Comparison of ENCODE assay signal across 8 cellular contexts in genomic region chr4:705278-706082, GRCh38. TPM values are rescaled to one million over a fixed set of nuclear protein-coding genes. Genes with fewer than 3 reads are reported as not detected.
DNase-seq lines count a peak whose midpoint lies in the region; ATAC-seq, FAIRE-seq and TF ChIP-seq lines count a peak whose summit lies in the region.

Gene PCGF3 (plus strand): TSS chr4:705832. CDS start chr4:733681, 27,849 bp downstream.

- TF ChIP-seq CTCF in kidney (IDR thresholded peaks at IDR 0.05; ENCODE audit: borderline replicate concordance, extremely low read depth, insufficient read depth): no peak

- peak; percentile 93 for ATAC-seq in HG03432 (IDR thresholded peaks at IDR 0.05; ENCODE audit: unreplicated experiment)

- peaks cover 0 to 25% of the 10 kb centered on the region in 2 donors for H3K4me1 ChIP-seq in kidney (ENCODE audit: control insufficient read depth in 1 of 2, insufficient read depth in 1 of 2, low read depth in 1 of 2, low read length in 2 of 2)

- H3K27ac ChIP-seq in kidney (ENCODE audit: low read depth in 2 of 2, low read length in 2 of 2): peak within 1 kb of the TSS; percentile 60 to 71

- FAIRE-seq in kidney (lab: Jason Lieb, UNC): no peak

- DNase-seq in AG20443 (ENCODE audit: low spot score): peak; percentile 100
- DNase-seq in NCI-H460 (ENCODE audit: extremely low read depth, low read depth): peak; percentile 92
- peak; percentile 99 for DNase-seq in activated CD4-positive, CD25-positive, alpha-beta regulatory T cell treated with anti-CD3 and anti-CD28 coated beads, Interleukin-2, amount 50 U/mL, for 72 hours
- DNase-seq in cerebellar cortex (ENCODE audit: low spot score): peak; percentile 92
- DNase-seq in kidney: peak; percentile 99
- DNase-seq in stimulated activated CD4-positive, alpha-beta T cell treated with anti-CD3 and anti-CD28 coated beads, Interleukin-15, amount 100 ng/mL, for 1 hour (ENCODE audit: low read depth in 1 of 2, low spot score in 1 of 2): peak; percentile 94 to 98

- peak within 1 kb of the TSS; percentile 75 to 80 for H3K4me3 ChIP-seq in kidney (ENCODE audit: low read length in 2 of 2)

- no peaks in the 10 kb centered on the region for H3K9me3 ChIP-seq in kidney (ENCODE audit: control insufficient read depth in 1 of 2, low read length in 2 of 2)

- no peaks in the 10 kb centered on the region for H3K36me3 ChIP-seq in kidney (ENCODE audit: control insufficient read depth in 1 of 2, insufficient read depth in 2 of 2, low read length in 2 of 2)

- peak within 1 kb of the TSS; percentile 94 for H3K9ac ChIP-seq in kidney (ENCODE audit: low read length in 2 of 2)

- intact Hi-C loops in kidney (cut with DNase I): no loop called here

- peak; percentile 51 for TF ChIP-seq POLR2A in GM19193 (IDR thresholded peaks at IDR 0.05; ENCODE audit: extremely low read depth, insufficient read depth, insufficient read length)

RNA-seq across cellular contexts. Expression of gene PCGF3, which starts in this region (rescaled TPM):
- total RNA-seq in NCI-H460 (2014; rRNA removed; shearing (Covaris generic)): 28.4 and 29.9 TPM in 2 replicates
- 55.7 and 99.7 TPM in 2 replicates for polyA plus RNA-seq in NCI-H460 (2014; cell fraction: nucleus; rRNA removed)
- total RNA-seq in kidney: 59.6 TPM
- 21.7 TPM for polyA plus RNA-seq in kidney (ENCODE audit: insufficient read depth, low read depth, low replicate concordance)

Comparison
In these comparisons a context has a peak if more than half of its experiments do, and no peak if none do; other contexts are left out.
1. Peak in every context shown above with its lines: DNase-seq, ATAC-seq, H3K4me3 ChIP-seq and H3K27ac ChIP-seq.